ENCODE assay signal across 27 cellular contexts in genomic region chr5:178583279-178583678, GRCh38. TPM values are rescaled to one million over a fixed set of nuclear protein-coding genes. Genes with fewer than 3 reads are reported as not detected.
DNase-seq lines count a peak whose midpoint lies in the region; ATAC-seq and TF ChIP-seq lines count a peak whose summit lies in the region.
"Had no signal": no experiment of that assay in that cellular context is flagged by ENCODE, and none has a peak within 500 bp of the region (broad histone marks: within the 10 kb centered on the region; RNA-seq: fewer than 3 reads in every experiment).

No MANE protein-coding gene starts in this region.

- DNase-seq in right atrium auricular region (ENCODE audit: low spot score) (peak; percentile 46), left ventricle myocardium inferior (no peak), nephron progenitor cell (no peak), retina (peak; percentile 47), GM13976 (ENCODE audit: low spot score) (no peak)
- DNase-seq in activated CD4-positive, alpha-beta T cell treated with anti-CD3 and anti-CD28 coated beads for 36 hours, result no peak
- DNase-seq: ACHN; BE2C; C1 segment of cervical spinal cord; CD4-positive, alpha-beta memory T cell; CD4-positive, CD25-positive, alpha-beta regulatory T cell; CD8-positive, alpha-beta memory T cell; COR-L47; DMS 273 treated with DMSO at 0.1 percent for 48 hours; DMS153; DMS53; DMS79; DND-41; EL; GDM1 had no signal

- no peaks in the 10 kb centered on the region for H3K27me3 ChIP-seq in right atrium auricular region
- H3K27me3 ChIP-seq in left ventricle myocardium inferior (ENCODE audit: low read depth), result peaks cover 23% of the 10 kb centered on the region

- ATAC-seq in activated CD4-positive, alpha-beta T cell treated with anti-CD3 and anti-CD28 coated beads for 36 hours, result no peak
- ATAC-seq: A549, GM12878 had no signal

- in situ Hi-C loops in GM13976 (cut with MboI; ENCODE audit: low sequenced_read_pairs, unreplicated experiment), result no loop called here

- intact Hi-C loops in left ventricle myocardium inferior (cut with micrococcal nuclease), result no loop called here
- intact Hi-C loops in activated CD4-positive, alpha-beta T cell treated with anti-CD3 and anti-CD28 coated beads for 36 hours (cut with DNase I, micrococcal nuclease), result no loop called here

- H3K27ac ChIP-seq in right atrium auricular region (no peak overlapping the region), left ventricle myocardium inferior (replicated peaks) (no peak overlapping the region)
- H3K27ac ChIP-seq: 22Rv1, A549, BLaER1 had no signal

- no peaks in the 10 kb centered on the region for H3K4me1 ChIP-seq in right atrium auricular region
- peaks cover 7% of the 10 kb centered on the region for H3K4me1 ChIP-seq in left ventricle myocardium inferior
- H3K4me1 ChIP-seq: A549, BE2C, BLaER1 had no signal

- H3K36me3 ChIP-seq in right atrium auricular region (no peaks in the 10 kb centered on the region), left ventricle myocardium inferior (no peaks in the 10 kb centered on the region)
- H3K36me3 ChIP-seq: BE2C, BLaER1 had no signal

- H3K9me3 Mint-ChIP-seq in nephron progenitor cell, result no peaks in the 10 kb centered on the region
- H3K9me3 Mint-ChIP-seq in activated CD4-positive, alpha-beta T cell treated with anti-CD3 and anti-CD28 coated beads for 36 hours (ENCODE audit: low read depth), result no peaks in the 10 kb centered on the region
- H3K9me3 Mint-ChIP-seq: CD4-positive, alpha-beta memory T cell; CD8-positive, alpha-beta memory T cell had no signal

- no peaks in the 10 kb centered on the region for H3K9me3 ChIP-seq in right atrium auricular region
- H3K9me3 ChIP-seq in left ventricle myocardium inferior (replicated peaks), result no peaks in the 10 kb centered on the region
- H3K9me3 ChIP-seq: BE2C had no signal

- H3K36me3 Mint-ChIP-seq in nephron progenitor cell (ENCODE audit: low read depth), result peaks cover 7% of the 10 kb centered on the region
- no peaks in the 10 kb centered on the region for H3K36me3 Mint-ChIP-seq in activated CD4-positive, alpha-beta T cell treated with anti-CD3 and anti-CD28 coated beads for 36 hours (ENCODE audit: low read depth)
- H3K36me3 Mint-ChIP-seq: CD14-positive monocyte; CD4-positive, alpha-beta memory T cell; CD4-positive, CD25-positive, alpha-beta regulatory T cell; CD8-positive, alpha-beta memory T cell had no signal

- POLR2A ChIA-PET in activated CD4-positive, alpha-beta T cell treated with anti-CD3 and anti-CD28 coated beads for 36 hours (lab: Charles Lee), result no interaction called here

- CTCF ChIA-PET in activated CD4-positive, alpha-beta T cell treated with anti-CD3 and anti-CD28 coated beads for 36 hours (lab: Charles Lee), result no interaction called here

- H3K27me3 Mint-ChIP-seq in nephron progenitor cell (ENCODE audit: low read depth, poor library complexity), result peaks cover 48% of the 10 kb centered on the region
- H3K27me3 Mint-ChIP-seq in activated CD4-positive, alpha-beta T cell treated with anti-CD3 and anti-CD28 coated beads for 36 hours, result peaks cover 23% of the 10 kb centered on the region

- no peak overlapping the region for H3K4me3 Mint-ChIP-seq in nephron progenitor cell
- H3K4me3 Mint-ChIP-seq in activated CD4-positive, alpha-beta T cell treated with anti-CD3 and anti-CD28 coated beads for 36 hours, result no peak overlapping the region
- H3K4me3 Mint-ChIP-seq: CD14-positive monocyte; CD4-positive, alpha-beta memory T cell; CD4-positive, CD25-positive, alpha-beta regulatory T cell had no signal

- H3K27ac Mint-ChIP-seq in nephron progenitor cell, result peak overlapping the region; percentile 46
- H3K27ac Mint-ChIP-seq in activated CD4-positive, alpha-beta T cell treated with anti-CD3 and anti-CD28 coated beads for 36 hours, result no peak overlapping the region
- H3K27ac Mint-ChIP-seq: CD4-positive, alpha-beta memory T cell; CD4-positive, CD25-positive, alpha-beta regulatory T cell; CD8-positive, alpha-beta memory T cell had no signal

- H3K4me3 ChIP-seq in right atrium auricular region (no peak overlapping the region), left ventricle myocardium inferior (no peak overlapping the region)
- H3K4me3 ChIP-seq: A549, BLaER1, GM12878 had no signal

- TF ChIP-seq CTCF in right atrium auricular region (IDR thresholded peaks at IDR 0.05) (no peak), left ventricle myocardium inferior (IDR thresholded peaks at IDR 0.05; ENCODE audit: borderline replicate concordance) (no peak), nephron progenitor cell (IDR thresholded peaks at IDR 0.05) (no peak), GM13976 (IDR thresholded peaks at IDR 0.05; ENCODE audit: borderline replicate concordance, control extremely low read depth, extremely low read depth, insufficient read depth, missing control alignments) (no peak)

- H3K4me1 Mint-ChIP-seq in nephron progenitor cell, result peaks cover 44% of the 10 kb centered on the region
- H3K4me1 Mint-ChIP-seq in activated CD4-positive, alpha-beta T cell treated with anti-CD3 and anti-CD28 coated beads for 36 hours, result no peaks in the 10 kb centered on the region
- H3K4me1 Mint-ChIP-seq: CD4-positive, CD25-positive, alpha-beta regulatory T cell; CD8-positive, alpha-beta memory T cell had no signal

RNA-seq across cellular contexts. Expression of gene COL23A1, which starts 6.9 kb away (rescaled TPM):
- total RNA-seq in right atrium auricular region (1 to 10 TPM; 5.7 to 6.8 TPM), left ventricle myocardium inferior (27.4 TPM)
- total RNA-seq in activated CD4-positive, alpha-beta T cell treated with anti-CD3 and anti-CD28 coated beads for 36 hours, result not detected
- total RNA-seq: A172; CD4-positive, CD25-positive, alpha-beta regulatory T cell; G401 had no signal

RNA-seq across cellular contexts. Expression of gene CLK4, which starts 43.6 kb away (rescaled TPM):
- 10 to 100 TPM in 1 of 2 donors, 1 to 10 TPM in 1; 9.6 to 17.3 TPM for total RNA-seq in right atrium auricular region
- total RNA-seq in left ventricle myocardium inferior, result 20.0 TPM
- 10 to 100 TPM; 21.2 to 22.6 TPM for total RNA-seq in activated CD4-positive, alpha-beta T cell treated with anti-CD3 and anti-CD28 coated beads for 36 hours

Comparison
In these comparisons a context has a peak if more than half of its experiments do, and no peak if none do; other contexts are left out.
1. DNase-seq: peak in right atrium auricular region (single experiment) and retina (single experiment); none in left ventricle myocardium inferior (single experiment), nephron progenitor cell (single experiment), GM13976 (single experiment) and activated CD4-positive, alpha-beta T cell treated with anti-CD3 and anti-CD28 coated beads for 36 hours (single experiment).
2. RNA of gene COL23A1, which starts 6.9 kb away (total RNA-seq): 27.4 TPM in left ventricle myocardium inferior (single experiment) and 5.7 to 6.8 TPM in right atrium auricular region; not detected in activated CD4-positive, alpha-beta T cell treated with anti-CD3 and anti-CD28 coated beads for 36 hours; every median in the first group is over 4 times any median in the second.